21 cellular contexts compared by ENCODE assay signal in the genomic region with DNA sequence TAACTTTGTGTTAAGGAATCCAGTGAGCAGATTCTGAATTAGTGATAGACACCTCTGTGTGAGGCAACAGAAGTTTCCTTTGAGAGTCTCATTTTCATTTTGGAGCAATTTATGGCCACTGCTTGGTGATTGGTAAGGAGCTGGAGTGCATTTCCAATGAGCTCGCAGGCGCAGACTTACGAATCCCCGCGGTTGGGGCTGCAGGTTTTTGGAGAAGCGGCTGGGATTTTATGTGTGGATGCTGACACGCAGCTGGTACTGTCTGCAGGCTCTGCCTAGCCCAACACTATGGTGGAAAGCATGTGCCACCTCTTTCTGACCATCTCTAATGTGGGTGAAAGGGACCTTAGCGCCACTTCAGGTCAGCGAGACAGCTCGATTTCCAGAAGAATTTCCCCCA.
DNase-seq lines count a peak whose midpoint lies in the region; ATAC-seq and TF ChIP-seq lines count a peak whose summit lies in the region.
"Had no signal": no experiment of that assay in that cellular context is flagged by ENCODE, and none has a peak within 500 bp of the region (broad histone marks: within the 10 kb centered on the region; RNA-seq: fewer than 3 reads in every experiment).

No MANE protein-coding gene starts in this region.

- TF ChIP-seq CTCF in GM23338 (conservative IDR thresholded peaks at IDR 0.05; ENCODE audit: low read depth in 2 of 2) (no peak), coronary artery (IDR thresholded peaks at IDR 0.05) (no peak), stomach (IDR thresholded peaks at IDR 0.05) (no peak), neural progenitor cell (IDR thresholded peaks at IDR 0.05) (no peak), BE2C (IDR thresholded peaks at IDR 0.05; ENCODE audit: low read depth, low read length) (no peak)

- no peak overlapping the region for H3K27ac ChIP-seq in GM23338 (ENCODE audit: low read depth)
- H3K27ac ChIP-seq in coronary artery: no peak overlapping the region
- no peak overlapping the region for H3K27ac ChIP-seq in stomach
- no peak overlapping the region for H3K27ac ChIP-seq in neural progenitor cell
- H3K27ac ChIP-seq: 22Rv1, A549, BLaER1, GM23248 had no signal

- H3K4me3 ChIP-seq in GM23338 (no peak overlapping the region), coronary artery (no peak overlapping the region), stomach (no peak overlapping the region), neural progenitor cell (no peak overlapping the region), BE2C (ENCODE audit: low read depth, low read length) (no peak overlapping the region)
- H3K4me3 ChIP-seq: A549, BLaER1, GM12878, GM23248 had no signal

- no peaks in the 10 kb centered on the region for H4K20me1 ChIP-seq in GM23338 (replicated peaks; ENCODE audit: insufficient read depth)
- no peaks in the 10 kb centered on the region for H4K20me1 ChIP-seq in neural progenitor cell (ENCODE audit: low read depth)
- H4K20me1 ChIP-seq: BLaER1 had no signal

- peak overlapping the region; percentile 16; the same call in 1 of the 2 replicates for H3K4me2 ChIP-seq in GM23338
- no peak overlapping the region for H3K4me2 ChIP-seq in neural progenitor cell
- H3K4me2 ChIP-seq: A549, BLaER1 had no signal

- H3K27ac Mint-ChIP-seq in GM23338 (no peak overlapping the region), neural progenitor cell (no peak overlapping the region)
- H3K27ac Mint-ChIP-seq: CD14-positive monocyte; CD8-positive, alpha-beta T cell had no signal

- no peaks in the 10 kb centered on the region; the same call in 2 of the 3 replicates for H3K9me3 Mint-ChIP-seq in GM23338
- peaks cover 1% of the 10 kb centered on the region for H3K9me3 Mint-ChIP-seq in neural progenitor cell
- H3K9me3 Mint-ChIP-seq: CD8-positive, alpha-beta T cell had no signal

- H3K4me3 Mint-ChIP-seq in GM23338: no peak overlapping the region
- no peak overlapping the region for H3K4me3 Mint-ChIP-seq in neural progenitor cell
- H3K4me3 Mint-ChIP-seq: CD14-positive monocyte; CD8-positive, alpha-beta T cell had no signal

- H3K4me1 Mint-ChIP-seq in GM23338: peaks cover 61% of the 10 kb centered on the region
- peaks cover 48% of the 10 kb centered on the region for H3K4me1 Mint-ChIP-seq in neural progenitor cell
- H3K4me1 Mint-ChIP-seq: CD14-positive monocyte had no signal

- intact Hi-C loops in stomach (cut with DNase I; ENCODE audit: low total_unique reads): no loop called here

- H3K27me3 Mint-ChIP-seq in GM23338 (ENCODE audit: insufficient read depth, low read depth, poor library complexity) (peaks cover 2% of the 10 kb centered on the region), neural progenitor cell (ENCODE audit: insufficient read depth, low read depth) (peaks cover 4% of the 10 kb centered on the region)

- ATAC-seq in GM23338: no peak
- ATAC-seq: A549; CD8-positive, alpha-beta T cell; GM12878 had no signal

- WGBS in stomach, 5 donors: 87 to 98% (median 94%) methylated on average over 8 to 10 of the region's 10 CpGs

- peaks cover 7% of the 10 kb centered on the region; the same call in 1 of the 2 replicates for H3F3A ChIP-seq in GM23338 (replicated peaks; ENCODE audit: low read depth)
- H3F3A ChIP-seq in neural progenitor cell (ENCODE audit: low read depth): peaks cover 20% of the 10 kb centered on the region

- no peaks in the 10 kb centered on the region for H3K79me2 ChIP-seq in GM23338 (replicated peaks; ENCODE audit: insufficient read depth)
- no peaks in the 10 kb centered on the region for H3K79me2 ChIP-seq in neural progenitor cell (ENCODE audit: low read depth)

- no peak for TF ChIP-seq POLR2A in stomach (IDR thresholded peaks at IDR 0.05)

- H3K4me1 ChIP-seq in GM23338 (ENCODE audit: insufficient read depth) (peaks cover 57% of the 10 kb centered on the region), stomach (no peaks in the 10 kb centered on the region), neural progenitor cell (peaks cover 71% of the 10 kb centered on the region), BE2C (no peaks in the 10 kb centered on the region)
- H3K4me1 ChIP-seq: A549 had no signal

- H3K36me3 Mint-ChIP-seq in GM23338 (ENCODE audit: low read depth): 0 out of 3 replicates have a peak, but pooled peaks cover 3% of the 10 kb centered on the region
- peaks cover 11% of the 10 kb centered on the region for H3K36me3 Mint-ChIP-seq in neural progenitor cell
- H3K36me3 Mint-ChIP-seq: CD14-positive monocyte; CD8-positive, alpha-beta T cell had no signal

- no peak overlapping the region for H3K9ac ChIP-seq in neural progenitor cell
- H3K9ac ChIP-seq: BLaER1, GM23248 had no signal

- TF ChIP-seq EP300 in stomach (IDR thresholded peaks at IDR 0.05): no peak

- peaks cover 3% of the 10 kb centered on the region; the same call in 1 of the 2 replicates for H3K9me2 ChIP-seq in GM23338 (ENCODE audit: insufficient read depth)

- H3K9me3 ChIP-seq in stomach (no peaks in the 10 kb centered on the region), neural progenitor cell (ENCODE audit: low read depth) (no peaks in the 10 kb centered on the region), BE2C (no peaks in the 10 kb centered on the region)
- H3K9me3 ChIP-seq: A549, BLaER1 had no signal

- H3K27me3 ChIP-seq in GM23338 (ENCODE audit: insufficient read depth) (no peaks in the 10 kb centered on the region), stomach (no peaks in the 10 kb centered on the region), neural progenitor cell (no peaks in the 10 kb centered on the region), BE2C (no peaks in the 10 kb centered on the region)
- H3K27me3 ChIP-seq: BLaER1 had no signal

- DNase-seq in GM23338 (ENCODE audit: low spot score): no peak
- DNase-seq in coronary artery (ENCODE audit: low spot score): peak; percentile 33
- DNase-seq in mesenteric fat pad (ENCODE audit: low spot score): peak; percentile 43
- peak; percentile 3 for DNase-seq in stomach
- DNase-seq in NCI-H1436 treated with DMSO at 0.1 percent for 48 hours (lab: John Stamatoyannopoulos, UW): no peak
- no peak for DNase-seq in neural progenitor cell (ENCODE audit: low spot score)
- DNase-seq in BE2C: no peak
- DNase-seq: AML-193; Calu3; CD8-positive, alpha-beta T cell; DMS53; DND-41; EL; GM23248; H7; IMR-90 had no signal

- H2AFZ ChIP-seq in GM23338: no peak overlapping the region; the same call in 1 of the 2 replicates
- no peak overlapping the region for H2AFZ ChIP-seq in neural progenitor cell (replicated peaks)
- H2AFZ ChIP-seq: GM23248 had no signal

- H3K36me3 ChIP-seq in GM23338 (ENCODE audit: insufficient read depth) (no peaks in the 10 kb centered on the region), stomach (no peaks in the 10 kb centered on the region), neural progenitor cell (no peaks in the 10 kb centered on the region), BE2C (no peaks in the 10 kb centered on the region)
- H3K36me3 ChIP-seq: BLaER1 had no signal

TF ChIP-seq in GM23338, 12 proteins besides CTCF, POLR2A, EP300 and RAD21:
- TF ChIP-seq NANOG (IDR thresholded peaks at IDR 0.05; ENCODE audit: borderline replicate concordance) (no peak), POLR2AphosphoS5 (IDR thresholded peaks at IDR 0.05; ENCODE audit: low read depth) (no peak), STAT1 (IDR thresholded peaks at IDR 0.05; ENCODE audit: unreplicated experiment) (no peak)

Comparison
In these comparisons a context has a peak if more than half of its experiments do, and no peak if none do; other contexts are left out.
1. DNase-seq: peak in coronary artery (single experiment), mesenteric fat pad (single experiment) and stomach (single experiment); none in GM23338 (single experiment), NCI-H1436 treated with DMSO at 0.1 percent for 48 hours (single experiment), neural progenitor cell (single experiment) and BE2C (single experiment).